8 cellular contexts compared by ENCODE assay signal in the genomic region with DNA sequence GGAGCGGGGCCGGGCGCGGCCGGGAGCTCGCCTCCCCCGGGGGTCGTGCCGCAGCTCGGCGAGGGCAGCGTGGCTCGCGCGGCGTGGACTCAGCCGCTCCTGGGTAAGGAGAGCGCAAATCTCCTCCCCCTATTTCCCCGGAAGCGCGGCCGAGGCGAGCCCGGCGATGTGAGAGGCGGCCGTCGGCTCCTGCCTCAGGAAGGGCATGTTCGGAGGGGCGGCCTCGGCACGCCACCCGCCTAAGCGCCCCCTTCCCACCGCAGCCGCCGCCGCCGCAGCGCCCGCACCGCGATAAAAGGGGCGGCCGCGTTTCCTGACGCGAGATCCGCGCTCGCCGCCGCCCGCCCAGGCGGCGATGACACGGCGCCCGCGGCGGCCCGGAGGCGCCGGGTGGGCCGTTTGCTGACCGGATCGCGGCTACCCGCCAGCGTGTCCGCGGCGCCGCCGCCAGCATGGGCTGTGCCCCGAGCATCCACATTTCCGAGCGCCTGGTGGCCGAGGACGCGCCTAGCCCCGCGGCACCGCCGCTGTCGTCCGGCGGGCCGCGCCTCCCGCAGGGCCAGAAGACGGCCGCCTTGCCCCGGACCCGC. TPM values are rescaled to one million over a fixed set of nuclear protein-coding genes. Genes with fewer than 3 reads are reported as not detected.
A peak's percentile ranks its signal among the peaks of the same experiment; 100 is the strongest.
DNase-seq lines count a peak whose midpoint lies in the region; ATAC-seq and TF ChIP-seq lines count a peak whose summit lies in the region.

A gene with protein sequence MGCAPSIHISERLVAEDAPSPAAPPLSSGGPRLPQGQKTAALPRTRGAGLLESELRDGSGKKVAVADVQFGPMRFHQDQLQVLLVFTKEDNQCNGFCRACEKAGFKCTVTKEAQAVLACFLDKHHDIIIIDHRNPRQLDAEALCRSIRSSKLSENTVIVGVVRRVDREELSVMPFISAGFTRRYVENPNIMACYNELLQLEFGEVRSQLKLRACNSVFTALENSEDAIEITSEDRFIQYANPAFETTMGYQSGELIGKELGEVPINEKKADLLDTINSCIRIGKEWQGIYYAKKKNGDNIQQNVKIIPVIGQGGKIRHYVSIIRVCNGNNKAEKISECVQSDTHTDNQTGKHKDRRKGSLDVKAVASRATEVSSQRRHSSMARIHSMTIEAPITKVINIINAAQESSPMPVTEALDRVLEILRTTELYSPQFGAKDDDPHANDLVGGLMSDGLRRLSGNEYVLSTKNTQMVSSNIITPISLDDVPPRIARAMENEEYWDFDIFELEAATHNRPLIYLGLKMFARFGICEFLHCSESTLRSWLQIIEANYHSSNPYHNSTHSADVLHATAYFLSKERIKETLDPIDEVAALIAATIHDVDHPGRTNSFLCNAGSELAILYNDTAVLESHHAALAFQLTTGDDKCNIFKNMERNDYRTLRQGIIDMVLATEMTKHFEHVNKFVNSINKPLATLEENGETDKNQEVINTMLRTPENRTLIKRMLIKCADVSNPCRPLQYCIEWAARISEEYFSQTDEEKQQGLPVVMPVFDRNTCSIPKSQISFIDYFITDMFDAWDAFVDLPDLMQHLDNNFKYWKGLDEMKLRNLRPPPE (plus strand): TSS at position 146 of the 590 bp plus-strand sequence. CDS start 307 bp downstream, at position 453.

- H3K4me3 Mint-ChIP-seq in chondrocyte (ENCODE audit: unreplicated experiment), result peak within 1 kb of the TSS; percentile 92

- peaks cover 2% of the 10 kb centered on the region for H3K36me3 Mint-ChIP-seq in chondrocyte (ENCODE audit: low read depth)

- TF ChIP-seq CTCF in chondrocyte (IDR thresholded peaks at IDR 0.05), result peak; percentile 30

- peak within 1 kb of the TSS; percentile 96 for H3K27ac Mint-ChIP-seq in chondrocyte (ENCODE audit: unreplicated experiment)

- H3K27me3 Mint-ChIP-seq in chondrocyte (ENCODE audit: low read depth), result no peaks in the 10 kb centered on the region

- DNase-seq in COLO668 (lab: John Stamatoyannopoulos, UW; ENCODE audit: unreplicated experiment) (peak; percentile 77), T-helper 2 cell (peak; percentile 37 to 74 (median 54)), chondrocyte (ENCODE audit: low spot score) (no peak), left lobe of liver (ENCODE audit: low spot score) (peak; percentile 60), NCI-H524 treated with DMSO at 0.1 percent for 48 hours (lab: John Stamatoyannopoulos, UW) (no peak)
- DNase-seq in stimulated activated CD8-positive, alpha-beta memory T cell treated with anti-CD3 and anti-CD28 coated beads, Interleukin-7, amount 100 ng/mL, for 4 hours (ENCODE audit: low read depth in 2 of 2), result peak; percentile 17 to 53

- ATAC-seq in GM19324 (IDR thresholded peaks at IDR 0.05; ENCODE audit: low FRiP score, unreplicated experiment) (peak; percentile 27), HG03354 (IDR thresholded peaks at IDR 0.05; ENCODE audit: poor library complexity, severe bottlenecking, unreplicated experiment) (peak; percentile 26), left lobe of liver (peak; percentile 1)

- no peaks in the 10 kb centered on the region for H3K9me3 Mint-ChIP-seq in chondrocyte (ENCODE audit: low read depth)

- peaks cover 28% of the 10 kb centered on the region for H3K4me1 Mint-ChIP-seq in chondrocyte (ENCODE audit: low read depth)

RNA-seq across cellular contexts. Expression of the gene that starts here (rescaled TPM):
- 21.1 to 23.8 TPM (median 22.7 TPM) in 3 replicates for total RNA-seq in chondrocyte
- total RNA-seq in left lobe of liver, result 33.1 TPM

Comparison
In these comparisons a context has a peak if more than half of its experiments do, and no peak if none do; other contexts are left out.
1. DNase-seq: peak in COLO668 (single experiment), T-helper 2 cell (5 of 5), left lobe of liver (single experiment) and stimulated activated CD8-positive, alpha-beta memory T cell treated with anti-CD3 and anti-CD28 coated beads, Interleukin-7, amount 100 ng/mL, for 4 hours (2 of 2); none in chondrocyte (single experiment) and NCI-H524 treated with DMSO at 0.1 percent for 48 hours (single experiment).
2. Peak in every context shown above with its lines, with median percentiles within 50 percentile points of each other: ATAC-seq.